Comparison of ENCODE assay signal across 33 cellular contexts in genomic region chr2:188117706-188118105, GRCh38.
"Had no signal": no experiment of that assay in that cellular context is flagged by ENCODE, and none has a peak within 500 bp of the region (broad histone marks: within the 10 kb centered on the region; RNA-seq: fewer than 3 reads in every experiment).

No MANE protein-coding gene starts in this region.

- ATAC-seq: activated CD8-positive, alpha-beta memory T cell treated with anti-CD3 and anti-CD28 coated beads, Interleukin-2, amount 10 ng/mL, durations not matched to agents 7 days and 5 days; activated naive CD8-positive, alpha-beta T cell treated with anti-CD3 and anti-CD28 coated beads, Interleukin-2, amount 50 U/mL, for 24 hours; PC-3; Right ventricle myocardium inferior had no signal

- H3K4me2 ChIP-seq: KMS-11 had no signal

- H3K9ac ChIP-seq: KMS-11 had no signal

- FAIRE-seq: RCC 7860 had no signal

- H3K36me3 ChIP-seq: WERI-Rb-1 had no signal

- DNase-seq: activated CD4-positive, alpha-beta memory T cell treated with anti-CD3 and anti-CD28 coated beads, Interleukin-2, amount 10 ng/mL, durations not matched to agents 7 days and 5 days; activated CD4-positive, alpha-beta T cell treated with anti-CD3 and anti-CD28 coated beads for 1 hour; activated CD4-positive, alpha-beta T cell treated with anti-CD3 and anti-CD28 coated beads for 48 hours; activated CD4-positive, CD25-positive, alpha-beta regulatory T cell; activated CD8-positive, alpha-beta memory T cell treated with anti-CD3 and anti-CD28 coated beads for 24 hours; activated CD8-positive, alpha-beta memory T cell treated with anti-CD3 and anti-CD28 coated beads, Interleukin-2, amount 10 ng/mL, durations not matched to agents 7 days and 5 days; activated CD8-positive, alpha-beta memory T cell treated with anti-CD3 and anti-CD28 coated beads, Interleukin-2, amount 50 U/mL, for 48 hours; activated effector memory CD4-positive, alpha-beta T cell treated with Interleukin-2 at 50 U/mL for 16 hours; activated naive CD4-positive, alpha-beta T cell treated with anti-CD3 and anti-CD28 coated beads, Interleukin-2, amount 10 ng/mL, durations not matched to agents 7 days and 5 days; activated naive CD8-positive, alpha-beta T cell treated with anti-CD3 and anti-CD28 coated beads, Interleukin-2, amount 50 U/mL, for 24 hours; activated T-cell treated with anti-CD3 and anti-CD28 coated beads, Interleukin-2, amount 50 U/mL, for 48 hours; amniotic stem cell; aorta; MM.1S; MV-4-11; NCI-H1092; NCI-H1436 treated with DMSO at 0.1 percent for 48 hours; NCI-H1694 treated with DMSO at 0.1 percent for 48 hours; NCI-H2029; NCI-H2107; NCI-H2171; NCI-H510A; NCI-H526; NCI-H748 treated with DMSO at 0.1 percent for 48 hours; NK-92 treated with Interleukin-12 subunit alpha and Interleukin-12 subunit beta, amount 100 ng/mL, for 24 hours; PC-3; SIG-M5; T1000; WERI-Rb-1 had no signal

- H3K27ac ChIP-seq: KMS-11, RWPE1, WERI-Rb-1 had no signal
